Comparison of ENCODE assay signal across 20 cellular contexts in genomic region chr13:110227864-110228643, GRCh38.
A peak's percentile ranks its signal among the peaks of the same experiment; 100 is the strongest.
DNase-seq lines count a peak whose midpoint lies in the region; ATAC-seq and TF ChIP-seq lines count a peak whose summit lies in the region.
"Had no signal": no experiment of that assay in that cellular context is flagged by ENCODE, and none has a peak within 500 bp of the region (broad histone marks: within the 10 kb centered on the region; RNA-seq: fewer than 3 reads in every experiment).

No MANE protein-coding gene starts in this region.

- H3K27ac ChIP-seq in parathyroid adenoma (peak overlapping the region; percentile 11), transverse colon (peak overlapping the region; percentile 10 to 43 (median 26))
- H3K27ac ChIP-seq: VCaP had no signal

- WGBS in transverse colon (ENCODE audit: low coverage in 1 of 2), 2 donors: 80 to 88% methylated on average over 1 to 28 of the region's 28 CpGs

- H3K9me3 Mint-ChIP-seq in WTC11 (no peaks in the 10 kb centered on the region), endothelial cell (ENCODE audit: unreplicated experiment) (no peaks in the 10 kb centered on the region)
- H3K9me3 Mint-ChIP-seq: H9, immature natural killer cell, nephron had no signal

- no peak overlapping the region; the same call in 1 of the 2 replicates for H3K27ac Mint-ChIP-seq in WTC11
- H3K27ac Mint-ChIP-seq in endothelial cell (ENCODE audit: unreplicated experiment): peak overlapping the region; percentile 85
- H3K27ac Mint-ChIP-seq: activated naive CD8-positive, alpha-beta T cell; H9; immature natural killer cell had no signal

- intact Hi-C loops in transverse colon (cut with DNase I; ENCODE audit: low total_unique reads): loop anchor here (10.0 kb wide), 1 partner anchor 77 kb away; the partner anchor contains the start of genes COL4A1 and COL4A2

- no peak overlapping the region for H3K4me2 ChIP-seq in parathyroid adenoma (ENCODE audit: low read length)

- POLR2A ChIA-PET in WTC11 (lab: Charles Lee): no interaction called here

- DNase-seq in WTC11 (ENCODE audit: low spot score) (no peak), endothelial cell (ENCODE audit: low spot score) (no peak), transverse colon (no peak), DMS53 treated with DMSO at 0.1 percent for 48 hours (lab: John Stamatoyannopoulos, UW; ENCODE audit: unreplicated experiment) (no peak), RKO (ENCODE audit: low spot score) (no peak)
- DNase-seq: aorta, caudate nucleus, H9, hippocampal formation, immature natural killer cell, NCI-H1105 treated with DMSO at 0.1 percent for 48 hours, NCI-H2029, NCI-H226, NCI-H748 treated with DMSO at 0.1 percent for 48 hours had no signal

- H3K79me2 ChIP-seq in parathyroid adenoma: no peaks in the 10 kb centered on the region

- CTCF ChIA-PET in WTC11 (lab: Charles Lee): interaction anchor here (1.0 to 2.0 kb wide), 5 partner anchors 19 to 183 kb away, joined by 4 to 12 read pairs (median 4); no protein-coding TSS in a partner anchor

- peaks cover 20% of the 10 kb centered on the region for H3K4me1 Mint-ChIP-seq in WTC11
- H3K4me1 Mint-ChIP-seq in endothelial cell (ENCODE audit: unreplicated experiment): peaks cover 75% of the 10 kb centered on the region
- H3K4me1 Mint-ChIP-seq: immature natural killer cell had no signal

- H3K9ac ChIP-seq in parathyroid adenoma: no peak overlapping the region

- H2AFZ ChIP-seq in parathyroid adenoma: no peak overlapping the region

- TF ChIP-seq EP300 in transverse colon (IDR thresholded peaks at IDR 0.05; ENCODE audit: low read depth): no peak

- H3K4me3 Mint-ChIP-seq in WTC11: no peak overlapping the region
- H3K4me3 Mint-ChIP-seq in endothelial cell (ENCODE audit: unreplicated experiment): no peak overlapping the region
- H3K4me3 Mint-ChIP-seq: activated naive CD8-positive, alpha-beta T cell; H9; immature natural killer cell; nephron had no signal

- ATAC-seq in WTC11 (no peak), GM21825 (IDR thresholded peaks at IDR 0.05; ENCODE audit: unreplicated experiment) (no peak)
- ATAC-seq: left lobe of liver had no signal

- H3K4me3 ChIP-seq in parathyroid adenoma (ENCODE audit: low read depth, low read length) (no peak overlapping the region), transverse colon (no peak overlapping the region)

- no peaks in the 10 kb centered on the region for H3K36me3 Mint-ChIP-seq in WTC11
- H3K36me3 Mint-ChIP-seq in endothelial cell (ENCODE audit: low read depth, unreplicated experiment): peaks cover 51% of the 10 kb centered on the region
- H3K36me3 Mint-ChIP-seq: activated naive CD8-positive, alpha-beta T cell; immature natural killer cell had no signal

- in situ Hi-C loops in transverse colon (cut with MboI; ENCODE audit: low pct_ligation_motif_present in 1 of 4, low pct_unique_long_range_greater_than_20kb in 1 of 4, low sequenced_read_pairs in 3 of 4): loop anchor here (10.0 to 25.0 kb wide), 3 partner anchors 177 to 197 kb away; no protein-coding TSS in a partner anchor

- H3K27me3 ChIP-seq in parathyroid adenoma (ENCODE audit: control insufficient read depth, insufficient read depth, low read length) (no peaks in the 10 kb centered on the region), transverse colon (no peaks in the 10 kb centered on the region)

- H3K36me3 ChIP-seq in parathyroid adenoma (ENCODE audit: control insufficient read depth, insufficient read depth, low read length): no peaks in the 10 kb centered on the region
- H3K36me3 ChIP-seq in transverse colon: no peaks in the 10 kb centered on the region

- TF ChIP-seq CTCF in WTC11 (IDR thresholded peaks at IDR 0.05) (no peak), endothelial cell (IDR thresholded peaks at IDR 0.05; ENCODE audit: unreplicated experiment) (no peak), parathyroid adenoma (IDR thresholded peaks at IDR 0.05) (no peak), transverse colon (IDR thresholded peaks at IDR 0.05) (no peak)

- TF ChIP-seq POLR2A in transverse colon (IDR thresholded peaks at IDR 0.05): no peak

- H3K4me1 ChIP-seq in parathyroid adenoma (no peaks in the 10 kb centered on the region), transverse colon (peaks cover 0 to 16% (median 6%) of the 10 kb centered on the region in 4 donors)

- H3K9me3 ChIP-seq in parathyroid adenoma (ENCODE audit: control insufficient read depth, low read length) (no peaks in the 10 kb centered on the region), transverse colon (no peaks in the 10 kb centered on the region)

- H3K27me3 Mint-ChIP-seq in WTC11 (ENCODE audit: low read depth) (no peaks in the 10 kb centered on the region), endothelial cell (ENCODE audit: unreplicated experiment) (peaks cover 14% of the 10 kb centered on the region)

TF ChIP-seq in WTC11, 78 proteins besides CTCF, POLR2A, EP300 and RAD21:
- TF ChIP-seq ZNF317 (CRISPR knock-in tag; IDR thresholded peaks at IDR 0.05; ENCODE audit: borderline replicate concordance, low read depth): no peak
- TF ChIP-seq USF2 (CRISPR knock-in tag; IDR thresholded peaks at IDR 0.05): peak; percentile 36; the same call in 1 of the 2 replicates
